In the genomic region with DNA sequence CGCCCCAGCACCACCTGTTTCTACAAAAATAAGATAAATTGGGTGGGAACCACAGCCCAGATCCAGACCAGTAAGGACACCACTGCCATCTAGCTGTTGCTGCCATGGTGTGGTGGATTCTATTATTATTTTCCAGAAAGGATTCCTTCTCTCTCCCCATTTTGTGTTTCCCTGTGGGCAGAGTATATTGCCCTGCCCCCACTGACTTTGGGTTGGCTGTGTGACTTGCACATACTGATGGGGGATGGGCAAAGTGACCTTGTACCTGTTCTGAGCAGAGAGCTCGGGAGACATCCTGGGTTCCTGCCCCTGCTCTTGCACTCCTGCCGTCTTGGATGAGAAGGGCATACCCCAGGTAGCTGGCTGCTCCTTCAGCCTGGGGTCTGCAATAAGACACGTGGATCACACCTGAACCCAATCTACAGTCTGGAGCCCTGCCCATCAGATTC, we compare ENCODE assay signal across 11 cellular contexts. TPM values are rescaled to one million over a fixed set of nuclear protein-coding genes. Genes with fewer than 3 reads are reported as not detected.
DNase-seq lines count a peak whose midpoint lies in the region; ATAC-seq, FAIRE-seq and TF ChIP-seq lines count a peak whose summit lies in the region.
"Had no signal": no experiment of that assay in that cellular context is flagged by ENCODE, and none has a peak within 500 bp of the region (broad histone marks: within the 10 kb centered on the region; RNA-seq: fewer than 3 reads in every experiment).

No MANE protein-coding gene starts in this region.

- H2AFZ ChIP-seq in HepG2 (ENCODE audit: low read length) = no peak overlapping the region

- no peak overlapping the region for H3K27ac Mint-ChIP-seq in HFFc6
- H3K27ac Mint-ChIP-seq: B cell had no signal

- H3K9me3 ChIP-seq in HepG2 (ENCODE audit: low read length) = no peaks in the 10 kb centered on the region
- H3K9me3 ChIP-seq in Peyer's patch = no peaks in the 10 kb centered on the region

- BruUV-seq in HepG2 (replicated peaks; lab: Mats Ljungman, UMichigan) = no TSS peak

- H3K27ac ChIP-seq in VCaP (no peak overlapping the region), HepG2 (ENCODE audit: extremely low read length, insufficient read depth, low read length) (no peak overlapping the region), Peyer's patch (no peak overlapping the region)

- in situ Hi-C loops in HepG2 (cut with HindIII; ENCODE audit: extremely low pct_ligation_motif_present, low pct_unique_long_range_greater_than_20kb) = no loop called here

- TF ChIP-seq CTCF in HFFc6 (IDR thresholded peaks at IDR 0.05) (peak; percentile 65), VCaP (conservative IDR thresholded peaks at IDR 0.05) (peak; percentile 79), HepG2 (CRISPR knock-in tag; IDR thresholded peaks at IDR 0.05) (peak; percentile 74), lower leg skin (IDR thresholded peaks at IDR 0.05) (no peak), Peyer's patch (IDR thresholded peaks at IDR 0.05) (peak in 3 of 6 experiments; percentile 26 to 41 (median 39))

- ATAC-seq in HepG2 = peak; percentile 74

- peak overlapping the region; percentile 53 for H3K4me2 ChIP-seq in HepG2 (ENCODE audit: low read depth, low read length)

- no peaks in the 10 kb centered on the region for H3K9me3 Mint-ChIP-seq in HFFc6

- H3K36me3 ChIP-seq in HepG2 (replicated peaks in 1 of 2; ENCODE audit: control insufficient read depth in 1 of 2, insufficient read depth in 2 of 2, low read length in 2 of 2) (no peaks in the 10 kb centered on the region), Peyer's patch (no peaks in the 10 kb centered on the region)

- TF ChIP-seq EP300 in HepG2 (IDR thresholded peaks at IDR 0.05; ENCODE audit: low read depth in 2 of 2, low read length in 2 of 2) (no peak), HepG2 (CRISPR knock-in tag; IDR thresholded peaks at IDR 0.05; ENCODE audit: borderline replicate concordance) (no peak)

- CTCF ChIA-PET in HepG2 (lab: Yijun Ruan, JAX; ENCODE audit: low intra/inter-chr PET ratio, low total read pairs) = interaction anchor here (1.1 to 2.0 kb wide), 3 partner anchors 47 to 209 kb away, joined by 3 to 8 read pairs (median 4); no protein-coding TSS in a partner anchor

- H3K4me3 ChIP-seq in HepG2 (replicated peaks in 1 of 3; ENCODE audit: insufficient read depth in 1 of 3, low read depth in 2 of 3, low read length in 3 of 3) (peak overlapping the region in 1 of 3 experiments; percentile 25; a peak in 1 of 6 replicates), lower leg skin (ENCODE audit: low read depth, poor library complexity, severe bottlenecking) (no peak overlapping the region), Peyer's patch (no peak overlapping the region)

- no peaks in the 10 kb centered on the region for H3K36me3 Mint-ChIP-seq in HFFc6 (ENCODE audit: low read depth)

- H4K20me1 ChIP-seq in HepG2 (ENCODE audit: insufficient read depth, low read length) = no peaks in the 10 kb centered on the region

- H3K79me2 ChIP-seq in HepG2 (ENCODE audit: insufficient read depth, low read length) = no peaks in the 10 kb centered on the region

- FAIRE-seq in HepG2 (lab: Jason Lieb, UNC) = peak; percentile 68

- TF ChIP-seq POLR2A in HepG2 (IDR thresholded peaks at IDR 0.05; ENCODE audit: insufficient read depth in 1 of 2, low read depth in 2 of 2, low read length in 2 of 2) = no peak
- TF ChIP-seq POLR2A in lower leg skin (IDR thresholded peaks at IDR 0.05) = no peak
- TF ChIP-seq POLR2A in Peyer's patch (IDR thresholded peaks at IDR 0.05) = no peak

- WGBS in HepG2 (ENCODE audit: low lambda C conversion rate) = 0% methylated on average over 1 of the region's 4 CpGs
- 38 to 40% methylated on average over 4 of the region's 4 CpGs for WGBS in lower leg skin, 2 donors

- no peak for TF ChIP-seq RAD21 in HepG2 (CRISPR knock-in tag; IDR thresholded peaks at IDR 0.05)

- no peak overlapping the region for H3K4me3 Mint-ChIP-seq in HFFc6
- H3K4me3 Mint-ChIP-seq: B cell had no signal

- H3K27me3 Mint-ChIP-seq in HFFc6 (ENCODE audit: insufficient read depth) = no peaks in the 10 kb centered on the region; the same call in 1 of the 2 replicates
- H3K27me3 Mint-ChIP-seq: B cell had no signal

- no peaks in the 10 kb centered on the region for H3K4me1 Mint-ChIP-seq in HFFc6 (ENCODE audit: low read depth)
- H3K4me1 Mint-ChIP-seq: B cell had no signal

- intact Hi-C loops in HepG2 (cut with micrococcal nuclease; ENCODE audit: unreplicated experiment) = no loop called here
- intact Hi-C loops in lower leg skin (cut with DNase I; ENCODE audit: low total_unique reads) = no loop called here

- H3K27me3 ChIP-seq in HepG2 (ENCODE audit: control insufficient read depth in 1 of 2, insufficient read depth in 2 of 2, low read length in 2 of 2) (no peaks in the 10 kb centered on the region; a peak in 1 of 5 replicates), Peyer's patch (no peaks in the 10 kb centered on the region)

- POLR2A ChIA-PET in HepG2 (lab: Yijun Ruan, JAX) = no interaction called here

- DNase-seq in NCI-H146 (lab: John Stamatoyannopoulos, UW) (peak; percentile 34), NCI-H146 treated with DMSO at 0.1 percent for 48 hours (lab: John Stamatoyannopoulos, UW; ENCODE audit: unreplicated experiment) (no peak), HFFc6 (peak; percentile 32), HepG2 (ENCODE audit: low spot score) (no peak), lower leg skin (ENCODE audit: low spot score in 2 of 2) (no peak), Peyer's patch (no peak)
- DNase-seq in NK-92 treated with Interleukin-12 subunit alpha and Interleukin-12 subunit beta, amount 100 ng/mL, for 24 hours (lab: John Stamatoyannopoulos, UW) = no peak
- DNase-seq: NCI-H1930; stimulated activated CD4-positive, alpha-beta T cell treated with anti-CD3 and anti-CD28 coated beads, Interleukin-4, amount 100 ng/mL, for 4 hours had no signal

- no peak overlapping the region for H3K9ac ChIP-seq in HepG2 (ENCODE audit: insufficient read depth, low read depth, low read length)

- H3K4me1 ChIP-seq in HepG2 (ENCODE audit: insufficient read depth, low read length) (peaks cover 44% of the 10 kb centered on the region), Peyer's patch (no peaks in the 10 kb centered on the region)

RNA-seq across cellular contexts. Expression of gene MOAP1, which starts 24.3 kb away (rescaled TPM):
- 10 to 100 TPM; 12.2 to 20.4 (median 14.2) TPM for total RNA-seq in HFFc6 (2021; fragmentation: NEBNext Ultra II Directional; extraction: Animal tissue kit (Norgen Biotek cat#: 25700))
- total RNA-seq in HepG2 (2016; rRNA removed; fragmentation: Illumina TruSeq; extraction: Trizol) = 14.6 and 14.9 TPM in 2 replicates
- total RNA-seq in HepG2 (2016; cell fraction: cytosol; rRNA removed; fragmentation: Illumina TruSeq; extraction: Trizol; ENCODE audit: low read depth) = 2.6 TPM in 2 replicates
- total RNA-seq in HepG2 (2016; cell fraction: insoluble cytoplasmic fraction; rRNA removed; fragmentation: Illumina TruSeq; extraction: Trizol) = 14.8 and 15.2 TPM in 2 replicates
- 7.5 and 8.6 TPM in 2 replicates for total RNA-seq in HepG2 (2016; cell fraction: membrane; rRNA removed; fragmentation: Illumina TruSeq; extraction: Trizol)
- 10.0 and 11.2 TPM in 2 replicates for total RNA-seq in HepG2 (2016; cell fraction: nucleus; rRNA removed; fragmentation: Illumina TruSeq; extraction: Trizol)
- 47.0 and 48.6 TPM in 2 replicates for polyA plus RNA-seq in HepG2 (2011; rRNA removed)
- polyA plus RNA-seq in HepG2 (2011; cell fraction: cytosol; rRNA removed) = 34.9 and 57.3 TPM in 2 replicates
- 12.5 and 24.3 TPM in 2 replicates for polyA plus RNA-seq in HepG2 (2011; cell fraction: nucleus; rRNA removed)
- polyA plus RNA-seq in HepG2 (2012) = 22.2 and 29.6 TPM in 2 replicates
- polyA plus RNA-seq in HepG2 (2016; cell fraction: cytosol; fragmentation: Illumina TruSeq; extraction: Trizol; ENCODE audit: low read depth) = 2.0 and 2.1 TPM in 2 replicates
- 13.6 and 14.1 TPM in 2 replicates for polyA plus RNA-seq in HepG2 (2016; cell fraction: insoluble cytoplasmic fraction; fragmentation: Illumina TruSeq; extraction: Trizol; ENCODE audit: low read depth)
- polyA plus RNA-seq in HepG2 (2016; cell fraction: membrane; fragmentation: Illumina TruSeq; extraction: Trizol; ENCODE audit: low read depth) = 5.0 and 5.9 TPM in 2 replicates
- 16.6 and 18.7 TPM in 2 replicates for polyA plus RNA-seq in HepG2 (2016; cell fraction: nucleus; fragmentation: Illumina TruSeq; extraction: Trizol; ENCODE audit: insufficient read depth, low read depth)
- 6.5 and 13.5 TPM in 2 replicates for polyA minus RNA-seq in HepG2 (2011; rRNA and poly(A)+ RNA removed; ENCODE audit: low replicate concordance)
- 14.9 and 19.2 TPM in 2 replicates for polyA minus RNA-seq in HepG2 (2011; cell fraction: cytosol; rRNA and poly(A)+ RNA removed)
- 8.9 and 11.3 TPM in 2 replicates for polyA minus RNA-seq in HepG2 (2011; cell fraction: nucleus; rRNA and poly(A)+ RNA removed)
- 10 to 100 TPM; 24.7 to 26.4 (median 25.5) TPM for total RNA-seq in lower leg skin
- total RNA-seq in Peyer's patch = 10 to 100 TPM; 12.4 to 18.9 (median 16.5) TPM

RNA-seq across cellular contexts. Expression of gene LYSET, which starts 24.7 kb away (rescaled TPM):
- total RNA-seq in HFFc6 (2021; fragmentation: NEBNext Ultra II Directional; extraction: Animal tissue kit (Norgen Biotek cat#: 25700)) = 10 to 100 TPM; 10.7 to 14.5 (median 12.8) TPM
- total RNA-seq in HepG2 (2016; rRNA removed; fragmentation: Illumina TruSeq; extraction: Trizol) (19.1 and 20.1 TPM in 2 replicates), lower leg skin (1 to 10 TPM; 3.1 to 9.1 (median 4.4) TPM), Peyer's patch (1 to 10 TPM; 6.0 to 9.9 (median 8.3) TPM)
- total RNA-seq in HepG2 (2016; cell fraction: cytosol; rRNA removed; fragmentation: Illumina TruSeq; extraction: Trizol; ENCODE audit: low read depth) = 42.0 and 42.3 TPM in 2 replicates
- total RNA-seq in HepG2 (2016; cell fraction: insoluble cytoplasmic fraction; rRNA removed; fragmentation: Illumina TruSeq; extraction: Trizol) = 16.7 and 22.4 TPM in 2 replicates
- 51.5 and 52.1 TPM in 2 replicates for total RNA-seq in HepG2 (2016; cell fraction: membrane; rRNA removed; fragmentation: Illumina TruSeq; extraction: Trizol)
- 12.2 and 14.3 TPM in 2 replicates for total RNA-seq in HepG2 (2016; cell fraction: nucleus; rRNA removed; fragmentation: Illumina TruSeq; extraction: Trizol)
- polyA plus RNA-seq in HepG2 (2011; rRNA removed) = 36.4 and 36.6 TPM in 2 replicates
- polyA plus RNA-seq in HepG2 (2011; cell fraction: cytosol; rRNA removed) = 16.8 and 29.8 TPM in 2 replicates
- 5.7 and 8.0 TPM in 2 replicates for polyA plus RNA-seq in HepG2 (2011; cell fraction: nucleus; rRNA removed)
- 31.1 and 33.0 TPM in 2 replicates for polyA plus RNA-seq in HepG2 (2012)
- 79.3 and 89.7 TPM in 2 replicates for polyA plus RNA-seq in HepG2 (2016; cell fraction: cytosol; fragmentation: Illumina TruSeq; extraction: Trizol; ENCODE audit: low read depth)
- polyA plus RNA-seq in HepG2 (2016; cell fraction: insoluble cytoplasmic fraction; fragmentation: Illumina TruSeq; extraction: Trizol; ENCODE audit: low read depth) = 30.2 and 31.4 TPM in 2 replicates
- 77.9 and 80.5 TPM in 2 replicates for polyA plus RNA-seq in HepG2 (2016; cell fraction: membrane; fragmentation: Illumina TruSeq; extraction: Trizol; ENCODE audit: low read depth)
- polyA plus RNA-seq in HepG2 (2016; cell fraction: nucleus; fragmentation: Illumina TruSeq; extraction: Trizol; ENCODE audit: insufficient read depth, low read depth) = 26.1 and 29.5 TPM in 2 replicates
- 9.2 and 13.6 TPM in 2 replicates for polyA minus RNA-seq in HepG2 (2011; rRNA and poly(A)+ RNA removed; ENCODE audit: low replicate concordance)
- 7.6 and 9.5 TPM in 2 replicates for polyA minus RNA-seq in HepG2 (2011; cell fraction: cytosol; rRNA and poly(A)+ RNA removed)
- polyA minus RNA-seq in HepG2 (2011; cell fraction: nucleus; rRNA and poly(A)+ RNA removed) = 11.3 and 12.2 TPM in 2 replicates

RNA-seq across cellular contexts. Expression of gene ITPK1, which starts 44.7 kb away (rescaled TPM):
- 10 to 100 TPM; 27.3 to 38.1 (median 32.4) TPM for total RNA-seq in HFFc6 (2021; fragmentation: NEBNext Ultra II Directional; extraction: Animal tissue kit (Norgen Biotek cat#: 25700))
- 20.5 and 28.1 TPM in 2 replicates for total RNA-seq in HepG2 (2016; rRNA removed; fragmentation: Illumina TruSeq; extraction: Trizol)
- 8.4 and 11.5 TPM in 2 replicates for total RNA-seq in HepG2 (2016; cell fraction: cytosol; rRNA removed; fragmentation: Illumina TruSeq; extraction: Trizol; ENCODE audit: low read depth)
- total RNA-seq in HepG2 (2016; cell fraction: insoluble cytoplasmic fraction; rRNA removed; fragmentation: Illumina TruSeq; extraction: Trizol) = 15.9 and 20.1 TPM in 2 replicates
- total RNA-seq in HepG2 (2016; cell fraction: membrane; rRNA removed; fragmentation: Illumina TruSeq; extraction: Trizol) = 31.0 and 31.9 TPM in 2 replicates
- 11.8 and 15.8 TPM in 2 replicates for total RNA-seq in HepG2 (2016; cell fraction: nucleus; rRNA removed; fragmentation: Illumina TruSeq; extraction: Trizol)
- 47.5 and 64.2 TPM in 2 replicates for polyA plus RNA-seq in HepG2 (2011; rRNA removed)
- polyA plus RNA-seq in HepG2 (2011; cell fraction: cytosol; rRNA removed) = 30.0 and 37.2 TPM in 2 replicates
- 30.6 and 37.4 TPM in 2 replicates for polyA plus RNA-seq in HepG2 (2011; cell fraction: nucleus; rRNA removed)
- polyA plus RNA-seq in HepG2 (2012) = 17.7 and 18.1 TPM in 2 replicates
- polyA plus RNA-seq in HepG2 (2016; cell fraction: cytosol; fragmentation: Illumina TruSeq; extraction: Trizol; ENCODE audit: low read depth) = 21.3 and 21.6 TPM in 2 replicates
- polyA plus RNA-seq in HepG2 (2016; cell fraction: insoluble cytoplasmic fraction; fragmentation: Illumina TruSeq; extraction: Trizol; ENCODE audit: low read depth) = 28.1 and 40.5 TPM in 2 replicates
- polyA plus RNA-seq in HepG2 (2016; cell fraction: membrane; fragmentation: Illumina TruSeq; extraction: Trizol; ENCODE audit: low read depth) = 43.7 and 50.0 TPM in 2 replicates
- 24.0 and 25.1 TPM in 2 replicates for polyA plus RNA-seq in HepG2 (2016; cell fraction: nucleus; fragmentation: Illumina TruSeq; extraction: Trizol; ENCODE audit: insufficient read depth, low read depth)
- polyA minus RNA-seq in HepG2 (2011; rRNA and poly(A)+ RNA removed; ENCODE audit: low replicate concordance) = 147 and 407 TPM in 2 replicates
- polyA minus RNA-seq in HepG2 (2011; cell fraction: cytosol; rRNA and poly(A)+ RNA removed) = 32.5 and 39.1 TPM in 2 replicates
- 12.5 and 17.4 TPM in 2 replicates for polyA minus RNA-seq in HepG2 (2011; cell fraction: nucleus; rRNA and poly(A)+ RNA removed)
- 10 to 100 TPM; 37.5 to 47.5 (median 41.4) TPM for total RNA-seq in lower leg skin
- 100 to 1,000 TPM; 132 to 172 (median 157) TPM for total RNA-seq in Peyer's patch

RNA-seq across cellular contexts. Expression of gene GON7, which starts 46.5 kb away (rescaled TPM):
- total RNA-seq in HFFc6 (2021; fragmentation: NEBNext Ultra II Directional; extraction: Animal tissue kit (Norgen Biotek cat#: 25700)) = 10 to 100 TPM in 1 of 6 experiments, 1 to 10 TPM in 5; 7.9 to 10.1 (median 9.1) TPM
- total RNA-seq in HepG2 (2016; rRNA removed; fragmentation: Illumina TruSeq; extraction: Trizol) (28.0 and 45.9 TPM in 2 replicates), lower leg skin (1 to 10 TPM; 4.0 to 8.4 (median 6.1) TPM), Peyer's patch (10 to 100 TPM in 2 of 4 donors, 1 to 10 TPM in 2; 7.3 to 16.8 (median 10.8) TPM)
- total RNA-seq in HepG2 (2016; cell fraction: cytosol; rRNA removed; fragmentation: Illumina TruSeq; extraction: Trizol; ENCODE audit: low read depth) = 10.0 and 10.6 TPM in 2 replicates
- total RNA-seq in HepG2 (2016; cell fraction: insoluble cytoplasmic fraction; rRNA removed; fragmentation: Illumina TruSeq; extraction: Trizol) = 31.3 and 51.3 TPM in 2 replicates
- 19.3 and 22.3 TPM in 2 replicates for total RNA-seq in HepG2 (2016; cell fraction: membrane; rRNA removed; fragmentation: Illumina TruSeq; extraction: Trizol)
- total RNA-seq in HepG2 (2016; cell fraction: nucleus; rRNA removed; fragmentation: Illumina TruSeq; extraction: Trizol) = 10.7 and 11.5 TPM in 2 replicates
- polyA plus RNA-seq in HepG2 (2011; rRNA removed) = 8.9 and 11.9 TPM in 2 replicates
- polyA plus RNA-seq in HepG2 (2011; cell fraction: cytosol; rRNA removed) = 6.4 and 8.8 TPM in 2 replicates
- polyA plus RNA-seq in HepG2 (2011; cell fraction: nucleus; rRNA removed) = 1.5 and 2.1 TPM in 2 replicates
- 12.2 and 13.2 TPM in 2 replicates for polyA plus RNA-seq in HepG2 (2012)
- polyA plus RNA-seq in HepG2 (2016; cell fraction: cytosol; fragmentation: Illumina TruSeq; extraction: Trizol; ENCODE audit: low read depth) = 10.7 and 11.1 TPM in 2 replicates
- polyA plus RNA-seq in HepG2 (2016; cell fraction: insoluble cytoplasmic fraction; fragmentation: Illumina TruSeq; extraction: Trizol; ENCODE audit: low read depth) = 47.3 and 54.8 TPM in 2 replicates
- 19.2 and 21.7 TPM in 2 replicates for polyA plus RNA-seq in HepG2 (2016; cell fraction: membrane; fragmentation: Illumina TruSeq; extraction: Trizol; ENCODE audit: low read depth)
- polyA plus RNA-seq in HepG2 (2016; cell fraction: nucleus; fragmentation: Illumina TruSeq; extraction: Trizol; ENCODE audit: insufficient read depth, low read depth) = 15.8 and 18.4 TPM in 2 replicates
- polyA minus RNA-seq in HepG2 (2011; rRNA and poly(A)+ RNA removed; ENCODE audit: low replicate concordance) = 2.3 and 3.7 TPM in 2 replicates
- 2.7 and 4.6 TPM in 2 replicates for polyA minus RNA-seq in HepG2 (2011; cell fraction: cytosol; rRNA and poly(A)+ RNA removed)
- polyA minus RNA-seq in HepG2 (2011; cell fraction: nucleus; rRNA and poly(A)+ RNA removed) = 2.3 and 2.4 TPM in 2 replicates

RNA-seq across cellular contexts. Expression of gene UBR7, which starts 46.7 kb away (rescaled TPM):
- 10 to 100 TPM; 15.3 to 23.6 (median 21.8) TPM for total RNA-seq in HFFc6 (2021; fragmentation: NEBNext Ultra II Directional; extraction: Animal tissue kit (Norgen Biotek cat#: 25700))
- total RNA-seq in HepG2 (2016; rRNA removed; fragmentation: Illumina TruSeq; extraction: Trizol) (19.7 and 35.5 TPM in 2 replicates), lower leg skin (10 to 100 TPM; 20.3 to 36.5 (median 31.1) TPM), Peyer's patch (10 to 100 TPM; 13.7 to 20.2 (median 15.8) TPM)
- total RNA-seq in HepG2 (2016; cell fraction: cytosol; rRNA removed; fragmentation: Illumina TruSeq; extraction: Trizol; ENCODE audit: low read depth) = 2.1 and 2.3 TPM in 2 replicates
- 20.8 and 37.3 TPM in 2 replicates for total RNA-seq in HepG2 (2016; cell fraction: insoluble cytoplasmic fraction; rRNA removed; fragmentation: Illumina TruSeq; extraction: Trizol)
- 9.5 and 11.1 TPM in 2 replicates for total RNA-seq in HepG2 (2016; cell fraction: membrane; rRNA removed; fragmentation: Illumina TruSeq; extraction: Trizol)
- total RNA-seq in HepG2 (2016; cell fraction: nucleus; rRNA removed; fragmentation: Illumina TruSeq; extraction: Trizol) = 10.5 and 10.7 TPM in 2 replicates
- polyA plus RNA-seq in HepG2 (2011; rRNA removed) = 8.5 and 11.0 TPM in 2 replicates
- 6.5 and 8.1 TPM in 2 replicates for polyA plus RNA-seq in HepG2 (2011; cell fraction: cytosol; rRNA removed)
- polyA plus RNA-seq in HepG2 (2011; cell fraction: nucleus; rRNA removed) = 6.4 and 6.8 TPM in 2 replicates
- 6.1 and 10.7 TPM in 2 replicates for polyA plus RNA-seq in HepG2 (2012)
- 1.8 and 2.0 TPM in 2 replicates for polyA plus RNA-seq in HepG2 (2016; cell fraction: cytosol; fragmentation: Illumina TruSeq; extraction: Trizol; ENCODE audit: low read depth)
- polyA plus RNA-seq in HepG2 (2016; cell fraction: insoluble cytoplasmic fraction; fragmentation: Illumina TruSeq; extraction: Trizol; ENCODE audit: low read depth) = 34.6 and 35.6 TPM in 2 replicates
- polyA plus RNA-seq in HepG2 (2016; cell fraction: membrane; fragmentation: Illumina TruSeq; extraction: Trizol; ENCODE audit: low read depth) = 5.7 and 6.7 TPM in 2 replicates
- 15.4 and 15.7 TPM in 2 replicates for polyA plus RNA-seq in HepG2 (2016; cell fraction: nucleus; fragmentation: Illumina TruSeq; extraction: Trizol; ENCODE audit: insufficient read depth, low read depth)
- 6.6 and 21.0 TPM in 2 replicates for polyA minus RNA-seq in HepG2 (2011; rRNA and poly(A)+ RNA removed; ENCODE audit: low replicate concordance)
- 6.9 and 11.5 TPM in 2 replicates for polyA minus RNA-seq in HepG2 (2011; cell fraction: cytosol; rRNA and poly(A)+ RNA removed)
- 7.5 and 8.0 TPM in 2 replicates for polyA minus RNA-seq in HepG2 (2011; cell fraction: nucleus; rRNA and poly(A)+ RNA removed)

Comparison
In these comparisons a context has a peak if more than half of its experiments do, and no peak if none do; other contexts are left out.
1. DNase-seq: peak in NCI-H146 (single experiment) and HFFc6 (single experiment); none in NCI-H146 treated with DMSO at 0.1 percent for 48 hours (single experiment), HepG2 (single experiment), NK-92 treated with Interleukin-12 subunit alpha and Interleukin-12 subunit beta, amount 100 ng/mL, for 24 hours (single experiment), lower leg skin (0 of 2) and Peyer's patch (0 of 3).
2. CTCF ChIP-seq: peak in HFFc6 (single experiment), VCaP (single experiment) and HepG2 (single experiment); none in lower leg skin (0 of 3).